ENCODE assay signal across 1 cellular context in genomic region chr1:150629115-150629928, GRCh38.
TF ChIP-seq lines count a peak whose summit lies in the region.

Gene ENSA, minus strand, starts transcription at chr1:150629612. Its CDS starts 142 bp downstream, at chr1:150629470.

TF ChIP-seq in GM23338, 12 proteins besides CTCF, POLR2A, EP300 and RAD21 (continued from another document):
- TF ChIP-seq, protein P1, sequence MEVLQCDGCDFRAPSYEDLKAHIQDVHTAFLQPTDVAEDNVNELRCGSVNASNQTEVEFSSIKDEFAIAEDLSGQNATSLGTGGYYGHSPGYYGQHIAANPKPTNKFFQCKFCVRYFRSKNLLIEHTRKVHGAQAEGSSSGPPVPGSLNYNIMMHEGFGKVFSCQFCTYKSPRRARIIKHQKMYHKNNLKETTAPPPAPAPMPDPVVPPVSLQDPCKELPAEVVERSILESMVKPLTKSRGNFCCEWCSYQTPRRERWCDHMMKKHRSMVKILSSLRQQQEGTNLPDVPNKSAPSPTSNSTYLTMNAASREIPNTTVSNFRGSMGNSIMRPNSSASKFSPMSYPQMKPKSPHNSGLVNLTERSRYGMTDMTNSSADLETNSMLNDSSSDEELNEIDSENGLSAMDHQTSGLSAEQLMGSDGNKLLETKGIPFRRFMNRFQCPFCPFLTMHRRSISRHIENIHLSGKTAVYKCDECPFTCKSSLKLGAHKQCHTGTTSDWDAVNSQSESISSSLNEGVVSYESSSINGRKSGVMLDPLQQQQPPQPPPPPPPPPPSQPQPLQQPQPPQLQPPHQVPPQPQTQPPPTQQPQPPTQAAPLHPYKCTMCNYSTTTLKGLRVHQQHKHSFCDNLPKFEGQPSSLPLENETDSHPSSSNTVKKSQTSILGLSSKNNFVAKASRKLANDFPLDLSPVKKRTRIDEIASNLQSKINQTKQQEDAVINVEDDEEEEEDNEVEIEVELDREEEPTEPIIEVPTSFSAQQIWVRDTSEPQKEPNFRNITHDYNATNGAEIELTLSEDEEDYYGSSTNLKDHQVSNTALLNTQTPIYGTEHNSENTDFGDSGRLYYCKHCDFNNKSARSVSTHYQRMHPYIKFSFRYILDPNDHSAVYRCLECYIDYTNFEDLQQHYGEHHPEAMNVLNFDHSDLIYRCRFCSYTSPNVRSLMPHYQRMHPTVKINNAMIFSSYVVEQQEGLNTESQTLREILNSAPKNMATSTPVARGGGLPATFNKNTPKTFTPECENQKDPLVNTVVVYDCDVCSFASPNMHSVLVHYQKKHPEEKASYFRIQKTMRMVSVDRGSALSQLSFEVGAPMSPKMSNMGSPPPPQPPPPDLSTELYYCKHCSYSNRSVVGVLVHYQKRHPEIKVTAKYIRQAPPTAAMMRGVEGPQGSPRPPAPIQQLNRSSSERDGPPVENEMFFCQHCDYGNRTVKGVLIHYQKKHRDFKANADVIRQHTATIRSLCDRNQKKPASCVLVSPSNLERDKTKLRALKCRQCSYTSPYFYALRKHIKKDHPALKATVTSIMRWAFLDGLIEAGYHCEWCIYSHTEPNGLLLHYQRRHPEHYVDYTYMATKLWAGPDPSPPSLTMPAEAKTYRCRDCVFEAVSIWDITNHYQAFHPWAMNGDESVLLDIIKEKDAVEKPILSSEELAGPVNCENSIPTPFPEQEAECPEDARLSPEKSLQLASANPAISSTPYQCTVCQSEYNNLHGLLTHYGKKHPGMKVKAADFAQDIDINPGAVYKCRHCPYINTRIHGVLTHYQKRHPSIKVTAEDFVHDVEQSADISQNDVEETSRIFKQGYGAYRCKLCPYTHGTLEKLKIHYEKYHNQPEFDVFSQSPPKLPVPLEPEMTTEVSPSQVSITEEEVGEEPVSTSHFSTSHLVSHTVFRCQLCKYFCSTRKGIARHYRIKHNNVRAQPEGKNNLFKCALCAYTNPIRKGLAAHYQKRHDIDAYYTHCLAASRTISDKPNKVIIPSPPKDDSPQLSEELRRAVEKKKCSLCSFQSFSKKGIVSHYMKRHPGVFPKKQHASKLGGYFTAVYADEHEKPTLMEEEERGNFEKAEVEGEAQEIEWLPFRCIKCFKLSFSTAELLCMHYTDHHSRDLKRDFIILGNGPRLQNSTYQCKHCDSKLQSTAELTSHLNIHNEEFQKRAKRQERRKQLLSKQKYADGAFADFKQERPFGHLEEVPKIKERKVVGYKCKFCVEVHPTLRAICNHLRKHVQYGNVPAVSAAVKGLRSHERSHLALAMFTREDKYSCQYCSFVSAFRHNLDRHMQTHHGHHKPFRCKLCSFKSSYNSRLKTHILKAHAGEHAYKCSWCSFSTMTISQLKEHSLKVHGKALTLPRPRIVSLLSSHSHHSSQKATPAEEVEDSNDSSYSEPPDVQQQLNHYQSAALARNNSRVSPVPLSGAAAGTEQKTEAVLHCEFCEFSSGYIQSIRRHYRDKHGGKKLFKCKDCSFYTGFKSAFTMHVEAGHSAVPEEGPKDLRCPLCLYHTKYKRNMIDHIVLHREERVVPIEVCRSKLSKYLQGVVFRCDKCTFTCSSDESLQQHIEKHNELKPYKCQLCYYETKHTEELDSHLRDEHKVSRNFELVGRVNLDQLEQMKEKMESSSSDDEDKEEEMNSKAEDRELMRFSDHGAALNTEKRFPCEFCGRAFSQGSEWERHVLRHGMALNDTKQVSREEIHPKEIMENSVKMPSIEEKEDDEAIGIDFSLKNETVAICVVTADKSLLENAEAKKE (CRISPR knock-in tag; IDR thresholded peaks at IDR 0.05): no peak
- TF ChIP-seq NANOG (IDR thresholded peaks at IDR 0.05; ENCODE audit: borderline replicate concordance) (no peak), ZNF331 (CRISPR knock-in tag; IDR thresholded peaks at IDR 0.05; ENCODE audit: low read depth) (no peak), ZNF114 (CRISPR knock-in tag; IDR thresholded peaks at IDR 0.05) (no peak), JUNB (IDR thresholded peaks at IDR 0.05; ENCODE audit: unreplicated experiment) (no peak), STAT1 (IDR thresholded peaks at IDR 0.05; ENCODE audit: unreplicated experiment) (no peak), CREB1 (CRISPR knock-in tag; IDR thresholded peaks at IDR 0.05; ENCODE audit: low read depth) (peak; percentile 94), EZH2 (IDR thresholded peaks at IDR 0.05; ENCODE audit: low read depth, unreplicated experiment) (no peak)
- TF ChIP-seq, protein P2, sequence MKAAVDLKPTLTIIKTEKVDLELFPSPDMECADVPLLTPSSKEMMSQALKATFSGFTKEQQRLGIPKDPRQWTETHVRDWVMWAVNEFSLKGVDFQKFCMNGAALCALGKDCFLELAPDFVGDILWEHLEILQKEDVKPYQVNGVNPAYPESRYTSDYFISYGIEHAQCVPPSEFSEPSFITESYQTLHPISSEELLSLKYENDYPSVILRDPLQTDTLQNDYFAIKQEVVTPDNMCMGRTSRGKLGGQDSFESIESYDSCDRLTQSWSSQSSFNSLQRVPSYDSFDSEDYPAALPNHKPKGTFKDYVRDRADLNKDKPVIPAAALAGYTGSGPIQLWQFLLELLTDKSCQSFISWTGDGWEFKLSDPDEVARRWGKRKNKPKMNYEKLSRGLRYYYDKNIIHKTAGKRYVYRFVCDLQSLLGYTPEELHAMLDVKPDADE (IDR thresholded peaks at IDR 0.05): no peak
